15 cellular contexts compared by ENCODE assay signal in genomic region chr3:14517601-14518431, GRCh38. TPM values are rescaled to one million over a fixed set of nuclear protein-coding genes. Genes with fewer than 3 reads are reported as not detected.
DNase-seq lines count a peak whose midpoint lies in the region; ATAC-seq and TF ChIP-seq lines count a peak whose summit lies in the region.
"Had no signal": no experiment of that assay in that cellular context is flagged by ENCODE, and none has a peak within 500 bp of the region (broad histone marks: within the 10 kb centered on the region; RNA-seq: fewer than 3 reads in every experiment).

No MANE protein-coding gene starts in this region.

- no peak overlapping the region for H3K4me3 Mint-ChIP-seq in WTC11
- H3K4me3 Mint-ChIP-seq: CD8-positive, alpha-beta T cell had no signal

- no peak overlapping the region for H3K9ac ChIP-seq in HCT116 (ENCODE audit: low read length)

- H3K27ac Mint-ChIP-seq in WTC11, result no peak overlapping the region
- H3K27ac Mint-ChIP-seq: CD8-positive, alpha-beta T cell had no signal

- H3K4me3 ChIP-seq in HCT116 (replicated peaks in 1 of 2; ENCODE audit: low read depth in 1 of 2, low read length in 2 of 2) (no peak overlapping the region), left ventricle myocardium inferior (no peak overlapping the region), osteoblast (ENCODE audit: insufficient read depth, low read length) (no peak overlapping the region), body of pancreas (no peak overlapping the region)

- intact Hi-C loops in HCT116 (cut with micrococcal nuclease) (no loop called here), left ventricle myocardium inferior (cut with micrococcal nuclease) (no loop called here), body of pancreas (cut with DNase I) (loop anchor here (10.0 kb wide), 1 partner anchor 397 kb away; no protein-coding TSS in a partner anchor)

- DNase-seq in HCT116 (ENCODE audit: low read depth, low spot score) (no peak), WTC11 (ENCODE audit: low spot score) (no peak), left ventricle myocardium inferior (no peak), osteoblast (ENCODE audit: insufficient read length, low spot score, missing footprints) (peak; percentile 66), body of pancreas (no peak)
- DNase-seq: ACHN; CD8-positive, alpha-beta T cell; DMS79 treated with DMSO at 0.1 percent for 48 hours; GDM1; KG1; NCI-H1048; SHP77 had no signal

- H3K4me1 ChIP-seq in HCT116 (ENCODE audit: control insufficient read depth in 1 of 2, insufficient read depth in 2 of 2, low read length in 2 of 2) (no peaks in the 10 kb centered on the region), left ventricle myocardium inferior (peaks cover 57% of the 10 kb centered on the region), osteoblast (ENCODE audit: insufficient read depth, low read length) (no peaks in the 10 kb centered on the region), body of pancreas (no peaks in the 10 kb centered on the region)

- H3K9me2 ChIP-seq in HCT116 (ENCODE audit: insufficient read depth), result no peaks in the 10 kb centered on the region

- TF ChIP-seq CTCF in HCT116 (IDR thresholded peaks at IDR 0.05 in 2 of 3, conservative IDR thresholded peaks at IDR 0.05 in 1 of 3; ENCODE audit: borderline replicate concordance in 1 of 3, insufficient read depth in 1 of 3, low read depth in 2 of 3, low read length in 2 of 3) (no peak), WTC11 (IDR thresholded peaks at IDR 0.05) (no peak), left ventricle myocardium inferior (IDR thresholded peaks at IDR 0.05; ENCODE audit: borderline replicate concordance) (no peak), osteoblast (IDR thresholded peaks at IDR 0.05; ENCODE audit: extremely low read depth, low read depth, low read length) (no peak), body of pancreas (IDR thresholded peaks at IDR 0.05) (no peak)

- no TSS peak for BruUV-seq in HCT116 (replicated peaks; lab: Mats Ljungman, UMichigan)

- TF ChIP-seq RAD21 in HCT116 (IDR thresholded peaks at IDR 0.05; ENCODE audit: low read depth), result no peak

- RAD21 ChIA-PET in HCT116 (lab: Charles Lee; ENCODE audit: low non-redundant PET in 1 of 2, low total read pairs in 2 of 2, uncharacterized antibody in 2 of 2, unreplicated experiment in 2 of 2), result no interaction called here

- TF ChIP-seq POLR2A in HCT116 (IDR thresholded peaks at IDR 0.05; ENCODE audit: borderline replicate concordance, extremely low read depth, insufficient read depth, insufficient read length) (no peak), body of pancreas (IDR thresholded peaks at IDR 0.05) (no peak)

- POLR2A ChIA-PET in HCT116 (lab: Charles Lee) (no interaction called here), WTC11 (lab: Charles Lee) (no interaction called here)

- no peaks in the 10 kb centered on the region for H3K4me1 Mint-ChIP-seq in WTC11

- no peaks in the 10 kb centered on the region for H3K9me3 ChIP-seq in HCT116 (ENCODE audit: control insufficient read depth in 1 of 2, insufficient read depth in 1 of 2, low read depth in 1 of 2, low read length in 2 of 2)
- H3K9me3 ChIP-seq in left ventricle myocardium inferior (replicated peaks), result no peaks in the 10 kb centered on the region
- H3K9me3 ChIP-seq in osteoblast (ENCODE audit: low read depth, low read length), result no peaks in the 10 kb centered on the region
- H3K9me3 ChIP-seq in body of pancreas, result no peaks in the 10 kb centered on the region

- no peaks in the 10 kb centered on the region for H3K9me3 Mint-ChIP-seq in WTC11
- H3K9me3 Mint-ChIP-seq: CD8-positive, alpha-beta T cell had no signal

- CTCF ChIA-PET in HCT116 (lab: Charles Lee), result interaction anchor here (1.4 kb wide), 1 partner anchor 32 kb away, joined by 4 read pairs; no protein-coding TSS in a partner anchor
- CTCF ChIA-PET in WTC11 (lab: Charles Lee), result interaction anchor here (0.9 to 4.9 kb wide), 4 partner anchors 9 to 314 kb away, joined by 3 to 21 read pairs (median 10); no protein-coding TSS in a partner anchor

- H2AFZ ChIP-seq in HCT116 (ENCODE audit: low read depth, low read length, poor library complexity, severe bottlenecking) (no peak overlapping the region), osteoblast (ENCODE audit: low read length) (no peak overlapping the region)

- no peaks in the 10 kb centered on the region for H3K36me3 Mint-ChIP-seq in WTC11
- H3K36me3 Mint-ChIP-seq: CD8-positive, alpha-beta T cell had no signal

- H3K79me2 ChIP-seq in HCT116 (ENCODE audit: insufficient read depth, low read length) (no peaks in the 10 kb centered on the region), osteoblast (ENCODE audit: insufficient read depth, low read length) (no peaks in the 10 kb centered on the region)

- peak; percentile 26; the same call in 1 of the 2 replicates for ATAC-seq in HCT116
- ATAC-seq in WTC11, result no peak
- no peak for ATAC-seq in body of pancreas
- no peak for ATAC-seq in HG03039 (IDR thresholded peaks at IDR 0.05; ENCODE audit: unreplicated experiment)
- no peak for ATAC-seq in esophagus mucosa
- no peak for ATAC-seq in HG02852 (IDR thresholded peaks at IDR 0.05; ENCODE audit: unreplicated experiment)
- ATAC-seq: CD8-positive, alpha-beta T cell had no signal

- H3K36me3 ChIP-seq in HCT116 (ENCODE audit: control insufficient read depth in 1 of 2, insufficient read depth in 2 of 2, low read length in 2 of 2) (no peaks in the 10 kb centered on the region), left ventricle myocardium inferior (peaks cover 43% of the 10 kb centered on the region), osteoblast (ENCODE audit: insufficient read depth, low read length) (no peaks in the 10 kb centered on the region), body of pancreas (replicated peaks in 1 of 2; ENCODE audit: insufficient read depth in 1 of 2, low read depth in 2 of 2) (no peaks in the 10 kb centered on the region)

- H3K27me3 ChIP-seq in HCT116 (ENCODE audit: insufficient read depth, low read length) (no peaks in the 10 kb centered on the region), left ventricle myocardium inferior (ENCODE audit: low read depth) (no peaks in the 10 kb centered on the region), osteoblast (ENCODE audit: insufficient read depth, low read length) (no peaks in the 10 kb centered on the region), body of pancreas (no peaks in the 10 kb centered on the region)

- H3K27ac ChIP-seq in HCT116 (ENCODE audit: low read depth, low read length) (no peak overlapping the region), left ventricle myocardium inferior (replicated peaks) (peak overlapping the region; percentile 38), osteoblast (ENCODE audit: low read depth, low read length) (no peak overlapping the region), body of pancreas (no peak overlapping the region)

- H4K20me1 ChIP-seq in HCT116 (ENCODE audit: insufficient read depth), result no peaks in the 10 kb centered on the region
- no peaks in the 10 kb centered on the region for H4K20me1 ChIP-seq in osteoblast (ENCODE audit: insufficient read depth, low read length)

- no peak overlapping the region for H3K4me2 ChIP-seq in HCT116 (ENCODE audit: low read length)
- H3K4me2 ChIP-seq in osteoblast (ENCODE audit: insufficient read depth, low read length), result no peak overlapping the region

- no peaks in the 10 kb centered on the region for H3K27me3 Mint-ChIP-seq in WTC11 (ENCODE audit: low read depth)

- 79 to 85% methylated on average over 20 to 22 of the region's 22 CpGs for WGBS in body of pancreas, 2 donors

TF ChIP-seq in HCT116, 20 proteins besides CTCF, POLR2A, EP300 and RAD21:
- TF ChIP-seq EZH2 (IDR thresholded peaks at IDR 0.05) (no peak), TCF7L2 (IDR thresholded peaks at IDR 0.05; ENCODE audit: borderline replicate concordance, extremely low read depth, insufficient read depth, insufficient read length) (no peak), ZNF274 (IDR thresholded peaks at IDR 0.05; ENCODE audit: low read depth, low read length) (no peak), JUND (IDR thresholded peaks at IDR 0.05) (no peak)

TF ChIP-seq in WTC11, 78 proteins besides CTCF, POLR2A, EP300 and RAD21:
- TF ChIP-seq ZNF423 (CRISPR knock-in tag; IDR thresholded peaks at IDR 0.05), result no peak
- TF ChIP-seq, protein P1, sequence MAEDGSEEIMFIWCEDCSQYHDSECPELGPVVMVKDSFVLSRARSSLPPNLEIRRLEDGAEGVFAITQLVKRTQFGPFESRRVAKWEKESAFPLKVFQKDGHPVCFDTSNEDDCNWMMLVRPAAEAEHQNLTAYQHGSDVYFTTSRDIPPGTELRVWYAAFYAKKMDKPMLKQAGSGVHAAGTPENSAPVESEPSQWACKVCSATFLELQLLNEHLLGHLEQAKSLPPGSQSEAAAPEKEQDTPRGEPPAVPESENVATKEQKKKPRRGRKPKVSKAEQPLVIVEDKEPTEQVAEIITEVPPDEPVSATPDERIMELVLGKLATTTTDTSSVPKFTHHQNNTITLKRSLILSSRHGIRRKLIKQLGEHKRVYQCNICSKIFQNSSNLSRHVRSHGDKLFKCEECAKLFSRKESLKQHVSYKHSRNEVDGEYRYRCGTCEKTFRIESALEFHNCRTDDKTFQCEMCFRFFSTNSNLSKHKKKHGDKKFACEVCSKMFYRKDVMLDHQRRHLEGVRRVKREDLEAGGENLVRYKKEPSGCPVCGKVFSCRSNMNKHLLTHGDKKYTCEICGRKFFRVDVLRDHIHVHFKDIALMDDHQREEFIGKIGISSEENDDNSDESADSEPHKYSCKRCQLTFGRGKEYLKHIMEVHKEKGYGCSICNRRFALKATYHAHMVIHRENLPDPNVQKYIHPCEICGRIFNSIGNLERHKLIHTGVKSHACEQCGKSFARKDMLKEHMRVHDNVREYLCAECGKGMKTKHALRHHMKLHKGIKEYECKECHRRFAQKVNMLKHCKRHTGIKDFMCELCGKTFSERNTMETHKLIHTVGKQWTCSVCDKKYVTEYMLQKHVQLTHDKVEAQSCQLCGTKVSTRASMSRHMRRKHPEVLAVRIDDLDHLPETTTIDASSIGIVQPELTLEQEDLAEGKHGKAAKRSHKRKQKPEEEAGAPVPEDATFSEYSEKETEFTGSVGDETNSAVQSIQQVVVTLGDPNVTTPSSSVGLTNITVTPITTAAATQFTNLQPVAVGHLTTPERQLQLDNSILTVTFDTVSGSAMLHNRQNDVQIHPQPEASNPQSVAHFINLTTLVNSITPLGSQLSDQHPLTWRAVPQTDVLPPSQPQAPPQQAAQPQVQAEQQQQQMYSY (CRISPR knock-in tag; IDR thresholded peaks at IDR 0.05), result 0 out of 2 replicates have a peak, but pooled peaks have one; percentile 11

RNA-seq across cellular contexts. Expression of gene GRIP2, which starts 22.3 kb away (rescaled TPM):
- 0.34 TPM for total RNA-seq in HCT116 (2021; ENCODE audit: unreplicated experiment)
- polyA plus RNA-seq in HCT116 (2012), result 0.38 and 0.56 TPM in 2 replicates
- total RNA-seq in WTC11 (2021), result 11.4 to 12.0 TPM (median 11.7 TPM) in 3 replicates
- 59.1 TPM for total RNA-seq in left ventricle myocardium inferior
- total RNA-seq in osteoblast, result under 0.01 and 1.4 TPM in 2 replicates
- total RNA-seq in body of pancreas, result under 1 TPM; 0.26 to 0.99 TPM
- 2.0 TPM for total RNA-seq in esophagus mucosa
- total RNA-seq: CD8-positive, alpha-beta T cell had no signal
